Comparison of ENCODE assay signal across 16 cellular contexts in genomic region chr1:183719289-183719688, GRCh38.
"Had no signal": no experiment of that assay in that cellular context is flagged by ENCODE, and none has a peak within 500 bp of the region (broad histone marks: within the 10 kb centered on the region; RNA-seq: fewer than 3 reads in every experiment).

No MANE protein-coding gene starts in this region.

- H3K9me3 ChIP-seq: gastroesophageal sphincter, left lung, neutrophil, thyroid gland had no signal

- H3K79me2 ChIP-seq: parathyroid adenoma had no signal

- DNase-seq: activated CD4-positive, alpha-beta T cell treated with anti-CD3 and anti-CD28 coated beads for 4 hours; activated CD8-positive, alpha-beta memory T cell treated with anti-CD3 and anti-CD28 coated beads, Interleukin-2, amount 50 U/mL, for 48 hours; activated gamma-delta T cell; activated T-cell treated with anti-CD3 and anti-CD28 coated beads, Interleukin-2, amount 50 U/mL, for 72 hours; amniotic stem cell; dorsolateral prefrontal cortex; heart right ventricle; left lung; naive thymus-derived CD8-positive, alpha-beta T cell; stimulated activated CD4-positive, alpha-beta T cell treated with anti-CD3 and anti-CD28 coated beads, Interleukin-12 subunit alpha, Interleukin-12 subunit beta, amount 100 ng/mL, for 4 hours; stimulated activated CD4-positive, alpha-beta T cell treated with anti-CD3 and anti-CD28 coated beads, Interleukin-2, amount 100 ng/mL, for 24 hours; thyroid gland had no signal

- H3K27ac ChIP-seq: dorsolateral prefrontal cortex, gastroesophageal sphincter, heart right ventricle, left lung, neutrophil, parathyroid adenoma, thyroid gland had no signal

- H3K27me3 Mint-ChIP-seq: activated naive CD8-positive, alpha-beta T cell; naive thymus-derived CD8-positive, alpha-beta T cell had no signal

- H3K4me3 ChIP-seq: dorsolateral prefrontal cortex, gastroesophageal sphincter, heart right ventricle, left lung, thyroid gland had no signal

- H3K4me3 Mint-ChIP-seq: activated naive CD8-positive, alpha-beta T cell; activated T-cell treated with anti-CD3 and anti-CD28 coated beads, Interleukin-2, amount 50 U/mL, for 72 hours; naive thymus-derived CD8-positive, alpha-beta T cell had no signal

- H3K4me1 ChIP-seq: left lung, parathyroid adenoma, thyroid gland had no signal

- H3K27ac Mint-ChIP-seq: activated naive CD8-positive, alpha-beta T cell; activated T-cell treated with anti-CD3 and anti-CD28 coated beads, Interleukin-2, amount 50 U/mL, for 72 hours; naive thymus-derived CD8-positive, alpha-beta T cell had no signal

- H3K9me3 Mint-ChIP-seq: activated T-cell treated with anti-CD3 and anti-CD28 coated beads, Interleukin-2, amount 50 U/mL, for 72 hours; naive thymus-derived CD8-positive, alpha-beta T cell had no signal

- H3K4me1 Mint-ChIP-seq: naive thymus-derived CD8-positive, alpha-beta T cell had no signal

- H3K36me3 ChIP-seq: gastroesophageal sphincter, heart right ventricle, left lung, neutrophil, thyroid gland had no signal

- H3K27me3 ChIP-seq: dorsolateral prefrontal cortex, gastroesophageal sphincter, heart right ventricle, left lung, neutrophil, thyroid gland had no signal

- H2AFZ ChIP-seq: parathyroid adenoma had no signal

- ATAC-seq: activated T-cell treated with anti-CD3 and anti-CD28 coated beads, Interleukin-2, amount 50 U/mL, for 72 hours; gastroesophageal sphincter; heart right ventricle; left lung; naive thymus-derived CD8-positive, alpha-beta T cell had no signal
